Comparison of ENCODE assay signal across 15 cellular contexts in the genomic region with DNA sequence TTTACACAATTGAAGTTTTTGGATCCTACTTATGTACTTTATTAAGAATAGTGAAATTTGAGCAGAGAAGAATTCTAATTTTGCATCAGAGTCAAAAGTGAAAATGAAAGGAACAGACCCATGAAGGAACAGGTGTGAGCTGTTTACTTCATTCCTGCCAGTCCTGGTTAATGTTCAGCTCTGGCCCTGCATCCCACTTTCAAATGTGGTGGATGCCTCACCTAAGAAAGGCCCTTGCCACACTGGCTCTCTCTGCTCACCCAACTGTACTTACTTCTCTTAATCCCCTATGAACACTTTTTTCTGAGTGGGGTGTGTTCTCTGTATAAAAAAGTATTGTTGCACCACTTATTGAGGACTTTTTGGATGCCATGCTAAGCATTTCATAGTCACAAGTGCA. TPM values are rescaled to one million over a fixed set of nuclear protein-coding genes. Genes with fewer than 3 reads are reported as not detected.
DNase-seq lines count a peak whose midpoint lies in the region; ATAC-seq and TF ChIP-seq lines count a peak whose summit lies in the region.
"Had no signal": no experiment of that assay in that cellular context is flagged by ENCODE, and none has a peak within 500 bp of the region (broad histone marks: within the 10 kb centered on the region; RNA-seq: fewer than 3 reads in every experiment).

No MANE protein-coding gene starts in this region.

- H3F3A ChIP-seq in GM23248 (ENCODE audit: insufficient read depth), result no peaks in the 10 kb centered on the region

- H3K27ac ChIP-seq in body of pancreas (peak overlapping the region; percentile 46 to 81 (median 61)), suprapubic skin (no peak overlapping the region), GM23248 (no peak overlapping the region)
- H3K27ac ChIP-seq: HL-60, spleen had no signal

- H3K4me3 ChIP-seq in body of pancreas, result no peak overlapping the region
- H3K4me3 ChIP-seq in suprapubic skin, result no peak overlapping the region
- no peak overlapping the region for H3K4me3 ChIP-seq in GM23248
- H3K4me3 ChIP-seq: spleen had no signal

- no peaks in the 10 kb centered on the region for H3K9me2 ChIP-seq in GM23248 (ENCODE audit: insufficient read depth)

- H3K4me1 ChIP-seq in body of pancreas, result peaks cover 51% of the 10 kb centered on the region
- peaks cover 6% of the 10 kb centered on the region for H3K4me1 ChIP-seq in suprapubic skin
- H3K4me1 ChIP-seq in GM23248 (ENCODE audit: insufficient read depth), result no peaks in the 10 kb centered on the region

- TF ChIP-seq POLR2A in body of pancreas (IDR thresholded peaks at IDR 0.05) (no peak), suprapubic skin (IDR thresholded peaks at IDR 0.05) (no peak)

- DNase-seq in body of pancreas (peak; percentile 33 to 71 (median 62)), NCI-H69 (lab: John Stamatoyannopoulos, UW) (no peak), NCI-H1417 treated with DMSO at 0.1 percent for 48 hours (lab: John Stamatoyannopoulos, UW) (no peak), suprapubic skin (ENCODE audit: low spot score in 2 of 2) (no peak), GM23248 (no peak)
- DNase-seq: amniotic stem cell, erythroblast, GF-D8, mesenchymal stem cell, NCI-H226, spleen had no signal

- H3K36me3 ChIP-seq in body of pancreas (replicated peaks in 1 of 2; ENCODE audit: insufficient read depth in 1 of 2, low read depth in 2 of 2), result no peaks in the 10 kb centered on the region
- H3K36me3 ChIP-seq in suprapubic skin, result no peaks in the 10 kb centered on the region
- H3K36me3 ChIP-seq in GM23248 (ENCODE audit: low read depth), result no peaks in the 10 kb centered on the region
- H3K36me3 ChIP-seq: spleen had no signal

- H3K9me3 ChIP-seq in body of pancreas, result peaks cover 0 to 4% (median 0%) of the 10 kb centered on the region in 3 donors
- no peaks in the 10 kb centered on the region for H3K9me3 ChIP-seq in suprapubic skin
- H3K9me3 ChIP-seq in GM23248 (ENCODE audit: low read depth), result no peaks in the 10 kb centered on the region

- no peaks in the 10 kb centered on the region for H3K27me3 ChIP-seq in body of pancreas
- no peaks in the 10 kb centered on the region for H3K27me3 ChIP-seq in suprapubic skin
- no peaks in the 10 kb centered on the region for H3K27me3 ChIP-seq in GM23248 (replicated peaks; ENCODE audit: insufficient read depth)

- no peak for TF ChIP-seq EP300 in suprapubic skin (IDR thresholded peaks at IDR 0.05)

- TF ChIP-seq CTCF in body of pancreas (IDR thresholded peaks at IDR 0.05) (no peak), suprapubic skin (IDR thresholded peaks at IDR 0.05) (no peak)

- no peaks in the 10 kb centered on the region for H3K79me2 ChIP-seq in GM23248 (ENCODE audit: insufficient read depth)

- in situ Hi-C loops in GM23248 (cut with MboI), result no loop called here

- H3K4me2 ChIP-seq in GM23248 (ENCODE audit: unreplicated experiment), result no peak overlapping the region

- H3K9ac ChIP-seq in GM23248, result no peak overlapping the region

- intact Hi-C loops in body of pancreas (cut with DNase I), result no loop called here

- ATAC-seq in GM18498 (IDR thresholded peaks at IDR 0.05; ENCODE audit: unreplicated experiment), result peak; percentile 96
- ATAC-seq in GM19467 (IDR thresholded peaks at IDR 0.05; ENCODE audit: unreplicated experiment), result peak; percentile 96
- peak; percentile 99 for ATAC-seq in HG03196 (IDR thresholded peaks at IDR 0.05; ENCODE audit: unreplicated experiment)
- peak; percentile 60 for ATAC-seq in body of pancreas

- no peak overlapping the region for H2AFZ ChIP-seq in GM23248

- H4K20me1 ChIP-seq in GM23248 (ENCODE audit: insufficient read depth), result no peaks in the 10 kb centered on the region

RNA-seq across cellular contexts. Expression of gene FAM110C, which starts 22.2 kb away (rescaled TPM):
- total RNA-seq in body of pancreas (10 to 100 TPM; 16.6 to 20.4 TPM), suprapubic skin (10 to 100 TPM; 10.7 to 22.0 (median 17.6) TPM)
- not detected in 2 replicates for total RNA-seq in GM23248 (2014; rRNA removed; shearing (Covaris generic))
- not detected in 2 replicates for polyA plus RNA-seq in GM23248 (2016; fragmentation: Nextera tagmentation; extraction: Ambion mirVana)

Comparison
In these comparisons a context has a peak if more than half of its experiments do, and no peak if none do; other contexts are left out.
1. DNase-seq: peak in body of pancreas (4 of 4); none in NCI-H69 (single experiment), NCI-H1417 treated with DMSO at 0.1 percent for 48 hours (single experiment), suprapubic skin (0 of 2) and GM23248 (single experiment).
2. H3K27ac ChIP-seq: peak in body of pancreas (4 of 4); none in suprapubic skin (single experiment) and GM23248 (single experiment).
3. RNA of gene FAM110C, which starts 22.2 kb away (total RNA-seq): 10.7 to 22.0 TPM in suprapubic skin and 16.6 to 20.4 TPM in body of pancreas; not detected in GM23248; every median in the first group is over 10 times any median in the second.
4. Peak in every context shown above with its lines, with median percentiles within 50 percentile points of each other: ATAC-seq.